9 cellular contexts compared by ENCODE assay signal in the genomic region with DNA sequence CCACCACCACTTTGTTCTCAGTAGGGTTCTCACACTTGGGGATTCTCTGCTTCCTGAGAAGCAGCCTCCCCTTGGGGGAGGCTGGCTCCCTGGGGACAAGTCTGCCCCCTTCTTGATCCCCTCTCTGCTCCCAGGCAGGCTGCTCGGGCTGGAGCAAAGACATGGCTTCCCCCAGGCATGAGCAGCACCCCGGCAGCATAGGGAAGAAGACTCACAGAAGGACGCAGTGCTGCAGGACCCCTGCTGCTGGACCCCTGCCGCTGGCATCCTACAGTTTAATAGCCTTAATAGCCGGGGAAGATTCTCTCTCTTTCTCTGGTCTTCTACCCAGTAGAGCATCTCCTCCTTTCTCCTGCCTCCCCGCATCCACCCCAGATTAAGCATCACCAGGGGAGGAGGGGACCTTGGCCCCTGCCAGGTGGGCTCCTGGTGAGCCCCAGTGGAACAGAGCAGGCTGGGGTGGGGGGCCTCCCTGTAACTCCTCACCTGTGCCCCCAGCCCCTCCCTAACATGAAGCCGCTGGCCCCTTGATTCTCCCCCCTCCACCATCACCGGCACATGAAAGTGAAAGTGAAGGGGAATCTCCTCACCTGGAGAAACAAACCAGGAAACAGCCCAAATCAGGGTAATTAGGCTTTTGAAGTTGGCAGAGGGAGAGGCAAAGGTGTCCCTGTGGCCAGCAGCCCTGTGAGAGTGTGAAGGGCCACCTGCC. TPM values are rescaled to one million over a fixed set of nuclear protein-coding genes. Genes with fewer than 3 reads are reported as not detected.
DNase-seq lines count a peak whose midpoint lies in the region; ATAC-seq and TF ChIP-seq lines count a peak whose summit lies in the region.
"Had no signal": no experiment of that assay in that cellular context is flagged by ENCODE, and none has a peak within 500 bp of the region (broad histone marks: within the 10 kb centered on the region; RNA-seq: fewer than 3 reads in every experiment).

No MANE protein-coding gene starts in this region.

- no peak for ATAC-seq in CD8-positive, alpha-beta T cell
- no peak for ATAC-seq in GM19035 (IDR thresholded peaks at IDR 0.05; ENCODE audit: unreplicated experiment)
- ATAC-seq in HG02571 (IDR thresholded peaks at IDR 0.05; ENCODE audit: unreplicated experiment) = no peak
- no peak for ATAC-seq in GM19395 (IDR thresholded peaks at IDR 0.05; ENCODE audit: unreplicated experiment)

- H2AK5ac ChIP-seq in mesenchymal stem cell (ENCODE audit: low read length, severe bottlenecking) = no peak overlapping the region

- H3K9me3 ChIP-seq in CD8-positive, alpha-beta T cell (ENCODE audit: low read length) = no peaks in the 10 kb centered on the region
- no peaks in the 10 kb centered on the region for H3K9me3 ChIP-seq in mesenchymal stem cell (ENCODE audit: control insufficient read depth, low read length)

- no peak for TF ChIP-seq CTCF in CD8-positive, alpha-beta T cell (IDR thresholded peaks at IDR 0.05)

- H2BK12ac ChIP-seq in mesenchymal stem cell (ENCODE audit: low read length in 2 of 2) = no peak overlapping the region

- CTCF ChIA-PET in CD8-positive, alpha-beta T cell (lab: Charles Lee) = no interaction called here

- H3K14ac ChIP-seq in mesenchymal stem cell (ENCODE audit: low read length in 2 of 2) = no peak overlapping the region

- POLR2A ChIA-PET in CD8-positive, alpha-beta T cell (lab: Charles Lee) = no interaction called here

- H2BK120ac ChIP-seq in mesenchymal stem cell (ENCODE audit: low read depth, low read length) = no peak overlapping the region

- peaks cover 5% of the 10 kb centered on the region for H3K27me3 ChIP-seq in CD8-positive, alpha-beta T cell (ENCODE audit: insufficient read depth, low read length)
- H3K27me3 ChIP-seq in mesenchymal stem cell (ENCODE audit: control insufficient read depth in 1 of 2, insufficient read depth in 1 of 2, low read length in 2 of 2) = peaks cover 81 to 96% of the 10 kb centered on the region in 2 experiments

- H3K4me3 ChIP-seq in CD8-positive, alpha-beta T cell (ENCODE audit: low read depth, low read length) = no peak overlapping the region
- no peak overlapping the region for H3K4me3 ChIP-seq in mesenchymal stem cell (ENCODE audit: insufficient read depth in 1 of 2, low read depth in 1 of 2, low read length in 2 of 2)

- H4K8ac ChIP-seq in mesenchymal stem cell (ENCODE audit: low read length) = no peak overlapping the region

- WGBS in mesenchymal stem cell = 3% methylated on average over 6 of the region's 8 CpGs

- H3K27ac ChIP-seq in CD8-positive, alpha-beta T cell (ENCODE audit: low read depth, low read length) = no peak overlapping the region
- no peak overlapping the region for H3K27ac ChIP-seq in mesenchymal stem cell (ENCODE audit: low read length, poor library complexity, severe bottlenecking)

- no peaks in the 10 kb centered on the region for H3K36me3 Mint-ChIP-seq in CD8-positive, alpha-beta T cell

- no peak overlapping the region for H2AFZ ChIP-seq in mesenchymal stem cell (ENCODE audit: low read depth, low read length)

- H3K4me1 ChIP-seq in CD8-positive, alpha-beta T cell (ENCODE audit: insufficient read depth, low read length) = peaks cover 8% of the 10 kb centered on the region
- H3K4me1 ChIP-seq in mesenchymal stem cell (ENCODE audit: control insufficient read depth, insufficient read depth, low read depth, low read length) = peaks cover 18% of the 10 kb centered on the region

- intact Hi-C loops in CD8-positive, alpha-beta T cell (cut with DNase I, micrococcal nuclease) = no loop called here

- H3K4me1 Mint-ChIP-seq in CD8-positive, alpha-beta T cell (ENCODE audit: low read depth) = peaks cover 11% of the 10 kb centered on the region

- no peak overlapping the region for H3K18ac ChIP-seq in mesenchymal stem cell (ENCODE audit: low read depth in 1 of 2, low read length in 2 of 2)

- H3K23ac ChIP-seq in mesenchymal stem cell (ENCODE audit: low read length in 2 of 2) = no peak overlapping the region

- no peaks in the 10 kb centered on the region for H3K9me3 Mint-ChIP-seq in CD8-positive, alpha-beta T cell
- H3K9me3 Mint-ChIP-seq: neural crest cell had no signal

- H3K79me1 ChIP-seq in mesenchymal stem cell (replicated peaks; ENCODE audit: low read length, poor library complexity, severe bottlenecking) = no peaks in the 10 kb centered on the region

- no peak overlapping the region for H3K27ac Mint-ChIP-seq in CD8-positive, alpha-beta T cell

- DNase-seq in AG08395 (ENCODE audit: low spot score) = peak; percentile 1
- peak in 1 of 7 experiments; percentile 42 for DNase-seq in CD8-positive, alpha-beta T cell
- peak; percentile 54 for DNase-seq in RPMI8226
- DNase-seq in mesenchymal stem cell = no peak

- peak overlapping the region; percentile 6 for H2BK15ac ChIP-seq in mesenchymal stem cell (ENCODE audit: low read depth, poor library complexity, severe bottlenecking)

- peaks cover 42% of the 10 kb centered on the region for H3K27me3 Mint-ChIP-seq in CD8-positive, alpha-beta T cell (ENCODE audit: low read depth)

- H3K4ac ChIP-seq in mesenchymal stem cell (ENCODE audit: low read depth in 1 of 2, low read length in 2 of 2) = no peak overlapping the region

- H3K4me3 Mint-ChIP-seq in CD8-positive, alpha-beta T cell = peak overlapping the region; percentile 57
- H3K4me3 Mint-ChIP-seq: neural crest cell had no signal

- H3K4me2 ChIP-seq in mesenchymal stem cell (ENCODE audit: low read length, poor library complexity, severe bottlenecking) = no peak overlapping the region

- H4K91ac ChIP-seq in mesenchymal stem cell (ENCODE audit: low read length) = no peak overlapping the region

- no peak overlapping the region for H3K9ac ChIP-seq in mesenchymal stem cell (ENCODE audit: low read length)

- H2BK5ac ChIP-seq in mesenchymal stem cell (ENCODE audit: low read depth, low read length, poor library complexity, severe bottlenecking) = no peak overlapping the region

- H3K36me3 ChIP-seq in CD8-positive, alpha-beta T cell (ENCODE audit: insufficient read depth, low read length) = no peaks in the 10 kb centered on the region
- H3K36me3 ChIP-seq in mesenchymal stem cell (ENCODE audit: control insufficient read depth in 1 of 2, insufficient read depth in 2 of 2, low read depth in 1 of 2, low read length in 2 of 2) = no peaks in the 10 kb centered on the region

RNA-seq across cellular contexts. Expression of gene WNT3A, which starts 2.5 kb away (rescaled TPM):
- total RNA-seq in CD8-positive, alpha-beta T cell = under 1 TPM in 1 of 2 experiments, not detected in 1; 0.14 TPM
- polyA plus RNA-seq in mesenchymal stem cell (2013, experiment 1 of 2) = not detected
- not detected for polyA plus RNA-seq in mesenchymal stem cell (2013, experiment 2 of 2)
- total RNA-seq: kidney epithelial cell, neural crest cell had no signal
